In the genomic region with DNA sequence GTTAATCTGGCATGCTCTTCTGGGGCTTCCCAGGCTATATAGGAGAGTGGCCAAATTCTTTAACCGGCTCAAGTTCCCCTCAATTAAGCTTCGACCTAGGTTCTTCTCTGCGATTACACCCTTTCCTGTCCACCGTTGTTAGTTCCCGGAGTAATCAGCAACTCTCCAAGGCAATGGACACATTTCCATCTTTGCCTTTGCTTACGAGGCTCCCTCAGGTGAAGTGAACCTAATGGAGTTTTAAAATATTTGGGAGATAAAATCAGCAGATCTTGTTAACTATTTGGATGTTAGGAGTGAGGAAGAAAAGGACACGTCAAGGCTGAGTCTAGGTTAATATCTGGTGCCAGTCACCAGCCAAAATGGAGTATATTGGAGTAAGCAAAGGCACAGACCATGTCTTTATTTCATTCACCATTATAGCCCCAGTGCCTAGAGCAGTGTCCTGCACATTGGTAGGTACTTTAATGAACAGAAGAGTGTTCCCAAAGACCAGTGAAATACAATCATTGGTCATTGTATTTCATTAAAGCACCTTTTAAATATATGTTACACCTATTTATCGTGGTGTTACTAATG, we compare ENCODE assay signal across 8 cellular contexts. TPM values are rescaled to one million over a fixed set of nuclear protein-coding genes. Genes with fewer than 3 reads are reported as not detected.
DNase-seq lines count a peak whose midpoint lies in the region; ATAC-seq and TF ChIP-seq lines count a peak whose summit lies in the region.

No MANE protein-coding gene starts in this region.

- peaks cover 52 to 74% (median 65%) of the 10 kb centered on the region in 3 donors for H3K4me1 Mint-ChIP-seq in CD8-positive, alpha-beta memory T cell

- no peaks in the 10 kb centered on the region for H3K27me3 ChIP-seq in CD8-positive, alpha-beta memory T cell (ENCODE audit: insufficient read depth, low read length, poor library complexity, severe bottlenecking)
- H3K27me3 ChIP-seq in body of pancreas: no peaks in the 10 kb centered on the region
- H3K27me3 ChIP-seq in mucosa of stomach (ENCODE audit: control insufficient read depth, insufficient read depth, low read length): no peaks in the 10 kb centered on the region

- peaks cover 0 to 4% of the 10 kb centered on the region in 2 donors for H3K27me3 Mint-ChIP-seq in CD8-positive, alpha-beta memory T cell

- WGBS in body of pancreas, 2 donors: 4 to 5% methylated on average over 8 of the region's 8 CpGs

- intact Hi-C loops in body of pancreas (cut with DNase I): no loop called here

- peak overlapping the region; percentile 89 for H3K9ac ChIP-seq in mucosa of stomach (ENCODE audit: low read length)

- POLR2A ChIA-PET in CD8-positive, alpha-beta memory T cell (lab: Charles Lee): no interaction called here

- H3K9me3 ChIP-seq in CD8-positive, alpha-beta memory T cell (ENCODE audit: low read length): no peaks in the 10 kb centered on the region
- H3K9me3 ChIP-seq in body of pancreas: no peaks in the 10 kb centered on the region
- H3K9me3 ChIP-seq in mucosa of stomach (ENCODE audit: control insufficient read depth, low read length): no peaks in the 10 kb centered on the region

- H3K27ac Mint-ChIP-seq in CD8-positive, alpha-beta memory T cell: peak overlapping the region; percentile 98 to 100 (median 100)

- no peak for TF ChIP-seq CTCF in body of pancreas (IDR thresholded peaks at IDR 0.05)

- no peak for DNase-seq in CD8-positive, alpha-beta memory T cell
- DNase-seq in body of pancreas: no peak
- DNase-seq in AML-193 (lab: John Stamatoyannopoulos, UW): no peak
- DNase-seq in NCI-H1436 (lab: John Stamatoyannopoulos, UW): no peak
- DNase-seq in NCI-H446 treated with DMSO at 0.1 percent for 48 hours (lab: John Stamatoyannopoulos, UW): no peak

- H3K36me3 Mint-ChIP-seq in CD8-positive, alpha-beta memory T cell: peaks cover 4 to 53% (median 10%) of the 10 kb centered on the region in 3 donors

- peaks cover 6% of the 10 kb centered on the region for H3K36me3 ChIP-seq in CD8-positive, alpha-beta memory T cell (ENCODE audit: insufficient read depth, low read length)
- peaks cover 0 to 3% of the 10 kb centered on the region in 2 donors for H3K36me3 ChIP-seq in body of pancreas (replicated peaks in 1 of 2; ENCODE audit: insufficient read depth in 1 of 2, low read depth in 2 of 2)
- H3K36me3 ChIP-seq in mucosa of stomach (ENCODE audit: control insufficient read depth, insufficient read depth, low read length): no peaks in the 10 kb centered on the region

- peak overlapping the region; percentile 76 for H3K4me3 ChIP-seq in CD8-positive, alpha-beta memory T cell (ENCODE audit: low read length)
- H3K4me3 ChIP-seq in body of pancreas (peak overlapping the region; percentile 74 to 88), mucosa of stomach (ENCODE audit: low read length) (peak overlapping the region; percentile 28)

- CTCF ChIA-PET in CD8-positive, alpha-beta memory T cell (lab: Charles Lee): interaction anchor here (1.9 kb wide), 1 partner anchor 25 kb away, joined by 5 read pairs; no protein-coding TSS in a partner anchor

- peak overlapping the region; percentile 97 for H3K27ac ChIP-seq in CD8-positive, alpha-beta memory T cell (ENCODE audit: low read depth, low read length)
- H3K27ac ChIP-seq in body of pancreas: peak overlapping the region; percentile 77 to 94 (median 88)

- TF ChIP-seq POLR2A in body of pancreas (IDR thresholded peaks at IDR 0.05): no peak

- H3K4me1 ChIP-seq in CD8-positive, alpha-beta memory T cell (ENCODE audit: insufficient read depth, low read length): peaks cover 24% of the 10 kb centered on the region
- H3K4me1 ChIP-seq in body of pancreas (peaks cover 26% of the 10 kb centered on the region), mucosa of stomach (ENCODE audit: control insufficient read depth, insufficient read depth, low read length) (peaks cover 11% of the 10 kb centered on the region)

- no peaks in the 10 kb centered on the region for H3K9me3 Mint-ChIP-seq in CD8-positive, alpha-beta memory T cell

- ATAC-seq in HG03175 (IDR thresholded peaks at IDR 0.05; ENCODE audit: unreplicated experiment) (peak; percentile 26), body of pancreas (no peak), HG03469 (IDR thresholded peaks at IDR 0.05; ENCODE audit: unreplicated experiment) (no peak)

- H3K4me3 Mint-ChIP-seq in CD8-positive, alpha-beta memory T cell: peak overlapping the region; percentile 98 to 100 (median 99)

RNA-seq across cellular contexts. Expression of a gene that starts 0.5 kb away (rescaled TPM):
- 10 to 100 TPM; 53.4 to 56.5 TPM for total RNA-seq in CD8-positive, alpha-beta memory T cell
- 8.9 TPM for polyA plus RNA-seq in CD8-positive, alpha-beta memory T cell
- 10 to 100 TPM in 1 of 2 donors, 1 to 10 TPM in 1; 4.2 to 27.4 TPM for total RNA-seq in body of pancreas

RNA-seq across cellular contexts. Expression of a gene that starts 0.6 kb away (rescaled TPM):
- total RNA-seq in CD8-positive, alpha-beta memory T cell: 10 to 100 TPM; 16.4 to 22.3 TPM
- 17.2 TPM for polyA plus RNA-seq in CD8-positive, alpha-beta memory T cell
- 10 to 100 TPM in 1 of 2 donors, 1 to 10 TPM in 1; 5.9 to 12.7 TPM for total RNA-seq in body of pancreas

RNA-seq across cellular contexts. Expression of a gene that starts 59.9 kb away (rescaled TPM):
- total RNA-seq in CD8-positive, alpha-beta memory T cell: under 1 TPM; 0.27 to 0.28 TPM
- polyA plus RNA-seq in CD8-positive, alpha-beta memory T cell: 0.24 TPM
- 10 to 100 TPM; 63.0 to 67.2 TPM for total RNA-seq in body of pancreas

Comparison
In these comparisons a context has a peak if more than half of its experiments do, and no peak if none do; other contexts are left out.
1. H3K4me3 ChIP-seq: peak in every context shown above with its lines; median percentile 81 in body of pancreas; 76 in CD8-positive, alpha-beta memory T cell; 28 in mucosa of stomach.
2. RNA of a gene that starts 59.9 kb away (total RNA-seq): 63.0 to 67.2 TPM in body of pancreas; 0.27 to 0.28 TPM in CD8-positive, alpha-beta memory T cell; every median in the first group is over 10 times any median in the second.